In the genomic region with DNA sequence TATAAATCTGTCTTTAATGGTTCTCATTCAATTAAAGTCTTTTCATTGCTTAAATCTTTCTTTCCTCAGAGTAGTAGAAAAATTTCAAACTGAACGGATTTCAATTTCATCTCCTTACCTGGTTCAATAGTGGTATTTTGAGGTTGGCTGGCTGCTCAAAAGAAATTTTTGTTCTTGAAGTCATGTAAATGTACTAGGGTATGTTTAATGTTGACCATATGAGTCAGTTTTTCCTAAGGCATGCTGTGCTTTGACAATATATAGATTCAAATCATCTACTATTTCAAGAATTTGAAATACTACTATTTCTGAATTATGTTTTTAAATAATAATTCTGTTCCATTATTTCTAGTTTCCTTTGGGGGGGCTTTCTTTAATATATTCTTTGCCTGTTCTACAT, we compare ENCODE assay signal across 28 cellular contexts.
"Had no signal": no experiment of that assay in that cellular context is flagged by ENCODE, and none has a peak within 500 bp of the region (broad histone marks: within the 10 kb centered on the region; RNA-seq: fewer than 3 reads in every experiment).

No MANE protein-coding gene starts in this region.

- ATAC-seq: effector memory CD8-positive, alpha-beta T cell; heart right ventricle; left cardiac atrium; left lung; naive thymus-derived CD8-positive, alpha-beta T cell; psoas muscle; right cardiac atrium; stimulated activated effector memory CD8-positive, alpha-beta T cell treated with anti-CD3 and anti-CD28 coated beads, Interleukin-12 subunit alpha, Interleukin-12 subunit beta, amount 100 ng/mL, for 72 hours had no signal

- H3K9me3 ChIP-seq: ovary, psoas muscle, sigmoid colon, thyroid gland, vagina had no signal

- H3K27ac ChIP-seq: esophagus muscularis mucosa, heart right ventricle, left lung, ovary, psoas muscle, sigmoid colon, stomach, thyroid gland, vagina had no signal

- H3K4me3 ChIP-seq: esophagus muscularis mucosa, heart right ventricle, left lung, ovary, psoas muscle, sigmoid colon, stomach, thyroid gland, vagina had no signal

- H3K36me3 ChIP-seq: esophagus muscularis mucosa, heart right ventricle, left lung, ovary, sigmoid colon, stomach, thyroid gland, vagina had no signal

- FAIRE-seq: endometrium, keratinocyte had no signal

- H3K4me1 ChIP-seq: esophagus muscularis mucosa, heart right ventricle, left lung, psoas muscle, stomach, thyroid gland, vagina had no signal

- DNase-seq: cortex of kidney; effector memory CD8-positive, alpha-beta T cell; foreskin melanocyte; glutamatergic neuron; heart right ventricle; hypothalamus; immature natural killer cell; left cardiac atrium; left lung; mesendoderm; naive thymus-derived CD8-positive, alpha-beta T cell; nephron progenitor cell; occipital lobe; ovary; posterior cingulate gyrus; psoas muscle; right cardiac atrium; sigmoid colon; stimulated activated CD4-positive, alpha-beta T cell treated with anti-CD3 and anti-CD28 coated beads, Interleukin-2, amount 100 ng/mL, for 24 hours; stimulated activated CD4-positive, alpha-beta T cell treated with anti-CD3 and anti-CD28 coated beads, Interleukin-4, amount 100 ng/mL, for 24 hours; stimulated activated naive CD4-positive, alpha-beta T cell treated with Interleukin-2 at 50 U/mL for 16 hours; stomach; thyroid gland had no signal

- H3K27me3 ChIP-seq: esophagus muscularis mucosa, heart right ventricle, left lung, ovary, sigmoid colon, stomach, thyroid gland, vagina had no signal
